Comparison of ENCODE assay signal across 8 cellular contexts in the genomic region with DNA sequence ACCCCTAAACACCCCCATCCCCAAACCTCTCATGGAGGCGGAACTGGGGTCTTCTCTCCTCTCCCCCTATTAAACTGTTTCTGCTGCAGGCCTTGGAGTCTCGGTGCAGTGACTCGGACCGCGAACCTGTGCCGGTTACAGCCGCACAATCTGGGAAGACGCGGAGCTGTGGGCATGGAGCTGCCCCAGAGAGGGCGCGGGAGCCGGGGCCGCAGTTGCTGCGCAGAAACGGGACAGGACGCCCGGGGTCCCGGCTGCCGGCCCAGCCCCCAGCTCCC. TPM values are rescaled to one million over a fixed set of nuclear protein-coding genes. Genes with fewer than 3 reads are reported as not detected.
DNase-seq lines count a peak whose midpoint lies in the region; ATAC-seq and TF ChIP-seq lines count a peak whose summit lies in the region.

No MANE protein-coding gene starts in this region.

- DNase-seq in A673 (ENCODE audit: low spot score) (peak; percentile 25), RKO (ENCODE audit: low spot score) (peak; percentile 45), aorta (no peak), NCI-H1436 (lab: John Stamatoyannopoulos, UW) (no peak), COLO829 (ENCODE audit: low spot score) (no peak)

- H3K4me1 ChIP-seq in A673 (ENCODE audit: insufficient read depth, low read length, poor library complexity, severe bottlenecking) (no peaks in the 10 kb centered on the region), endocrine pancreas (ENCODE audit: control insufficient read depth, insufficient read depth, low read length) (peaks cover 5% of the 10 kb centered on the region), mucosa of rectum (ENCODE audit: control insufficient read depth in 2 of 2, insufficient read depth in 2 of 2, low read length in 2 of 2) (peaks cover 0 to 7% of the 10 kb centered on the region in 2 donors), aorta (ENCODE audit: control insufficient read depth in 1 of 2, insufficient read depth in 2 of 2, low read length in 2 of 2) (no peaks in the 10 kb centered on the region)

- H3K9ac ChIP-seq in endocrine pancreas (ENCODE audit: control insufficient read depth, insufficient read depth, low read length) (peak overlapping the region; percentile 89), mucosa of rectum (ENCODE audit: low read depth in 1 of 2, low read length in 2 of 2) (peak overlapping the region; percentile 79 to 86)

- POLR2A ChIA-PET in A673 (lab: Charles Lee; ENCODE audit: low non-redundant PET): no interaction called here

- 0% methylated on average over 18 to 19 of the region's 19 CpGs for WGBS in aorta, 2 donors

- CTCF ChIA-PET in A673 (lab: Charles Lee): interaction anchor here (0.5 to 1.0 kb wide), 4 partner anchors 83 to 401 kb away, joined by 3 to 4 read pairs (median 3); no protein-coding TSS in a partner anchor

- no peaks in the 10 kb centered on the region for H3K27me3 ChIP-seq in A673 (replicated peaks; ENCODE audit: insufficient read depth, low read depth, low read length, poor library complexity)
- H3K27me3 ChIP-seq in endocrine pancreas (ENCODE audit: control insufficient read depth, insufficient read depth, low read length): no peaks in the 10 kb centered on the region
- H3K27me3 ChIP-seq in mucosa of rectum (ENCODE audit: control insufficient read depth in 2 of 2, insufficient read depth in 2 of 2, low read length in 2 of 2): no peaks in the 10 kb centered on the region
- no peaks in the 10 kb centered on the region for H3K27me3 ChIP-seq in aorta (ENCODE audit: control insufficient read depth in 1 of 2, insufficient read depth in 2 of 2, low read length in 1 of 2)

- H3K4me3 ChIP-seq in A673 (ENCODE audit: low read depth, low read length, poor library complexity, severe bottlenecking): peak overlapping the region; percentile 59
- peak overlapping the region; percentile 67 for H3K4me3 ChIP-seq in endocrine pancreas (ENCODE audit: control insufficient read depth, insufficient read depth, low read length)
- H3K4me3 ChIP-seq in mucosa of rectum (ENCODE audit: low read length in 2 of 2): peak overlapping the region; percentile 78 to 82
- H3K4me3 ChIP-seq in aorta (ENCODE audit: low read length in 2 of 2): peak overlapping the region; percentile 78 to 79

- BruUV-seq in A673 (replicated peaks; lab: Mats Ljungman, UMichigan): no TSS peak

- no peak overlapping the region for H3K27ac ChIP-seq in A673 (ENCODE audit: low read depth, low read length, poor library complexity, severe bottlenecking)
- H3K27ac ChIP-seq in mucosa of rectum (ENCODE audit: low read depth in 2 of 2, low read length in 2 of 2): peak overlapping the region; percentile 78 to 82
- peak overlapping the region; percentile 78 to 84 for H3K27ac ChIP-seq in aorta (ENCODE audit: low read depth in 1 of 2, low read length in 2 of 2)

- H3K36me3 ChIP-seq in A673 (ENCODE audit: insufficient read depth, low read length, poor library complexity, severe bottlenecking) (no peaks in the 10 kb centered on the region), endocrine pancreas (ENCODE audit: control insufficient read depth, insufficient read depth, low read length) (no peaks in the 10 kb centered on the region), mucosa of rectum (ENCODE audit: control insufficient read depth in 2 of 2, insufficient read depth in 2 of 2, low read length in 2 of 2) (no peaks in the 10 kb centered on the region), aorta (ENCODE audit: control insufficient read depth in 1 of 2, insufficient read depth in 2 of 2, low read length in 1 of 2) (no peaks in the 10 kb centered on the region)

- no peak for TF ChIP-seq CTCF in A673 (conservative IDR thresholded peaks at IDR 0.05; ENCODE audit: low read depth, low read length)

- ATAC-seq in GM19463 (IDR thresholded peaks at IDR 0.05; ENCODE audit: unreplicated experiment) (peak; percentile 17), aorta (ENCODE audit: low FRiP score) (peak; percentile 55)

- intact Hi-C loops in A673 (cut with micrococcal nuclease; ENCODE audit: unreplicated experiment) (no loop called here), aorta (cut with DNase I) (loop anchor here (1.0 to 5.0 kb wide), 3 partner anchors 32 to 70 kb away; a partner anchor contains a TSS)

- no peaks in the 10 kb centered on the region for H3K9me3 ChIP-seq in A673 (ENCODE audit: low read depth, low read length, poor library complexity, severe bottlenecking)
- no peaks in the 10 kb centered on the region for H3K9me3 ChIP-seq in endocrine pancreas (ENCODE audit: control insufficient read depth, low read length)
- H3K9me3 ChIP-seq in mucosa of rectum (ENCODE audit: control insufficient read depth in 2 of 2, low read length in 2 of 2): no peaks in the 10 kb centered on the region
- H3K9me3 ChIP-seq in aorta (ENCODE audit: control insufficient read depth, low read length): no peaks in the 10 kb centered on the region

RNA-seq across cellular contexts. Expression of a gene that starts 0.5 kb away (rescaled TPM):
- total RNA-seq in A673 (2021) (0.86 and 0.90 TPM in 2 replicates), aorta (1 to 10 TPM; 3.6 to 4.5 TPM)
- polyA plus RNA-seq in aorta: 1 to 10 TPM in 1 of 2 donors, under 1 TPM in 1; 0.67 to 2.1 TPM

RNA-seq across cellular contexts. Expression of a gene that starts 31.6 kb away (rescaled TPM):
- total RNA-seq in A673 (2021) (0.15 and 0.26 TPM in 2 replicates), aorta (1 to 10 TPM; 2.5 to 5.4 TPM)
- polyA plus RNA-seq in aorta: 1 to 10 TPM; 1.9 to 2.3 TPM

RNA-seq across cellular contexts. Expression of a gene that starts 36.0 kb away (rescaled TPM):
- total RNA-seq in A673 (2021): 2.8 and 3.0 TPM in 2 replicates
- 1 to 10 TPM; 5.3 to 7.6 TPM for total RNA-seq in aorta
- polyA plus RNA-seq in aorta: 1 to 10 TPM; 2.4 to 3.9 TPM

Comparison
In these comparisons a context has a peak if more than half of its experiments do, and no peak if none do; other contexts are left out.
1. DNase-seq: peak in A673 (single experiment) and RKO (single experiment); none in aorta (0 of 2), NCI-H1436 (single experiment) and COLO829 (single experiment).
2. Peak in every context shown above with its lines, with median percentiles within 50 percentile points of each other: H3K4me3 ChIP-seq.